Comparison of ENCODE assay signal across 15 cellular contexts in genomic region chr17:72173475-72174116, GRCh38. TPM values are rescaled to one million over a fixed set of nuclear protein-coding genes. Genes with fewer than 3 reads are reported as not detected.
DNase-seq lines count a peak whose midpoint lies in the region; ATAC-seq and TF ChIP-seq lines count a peak whose summit lies in the region.
"Had no signal": no experiment of that assay in that cellular context is flagged by ENCODE, and none has a peak within 500 bp of the region (broad histone marks: within the 10 kb centered on the region; RNA-seq: fewer than 3 reads in every experiment).

No MANE protein-coding gene starts in this region.

- H2AFZ ChIP-seq in SK-N-SH (ENCODE audit: low read depth), result no peak overlapping the region
- H2AFZ ChIP-seq: PC-9 had no signal

- TF ChIP-seq RAD21 in SK-N-SH (IDR thresholded peaks at IDR 0.05; ENCODE audit: low read length), result no peak

- H3K4me1 ChIP-seq in SK-N-SH (ENCODE audit: control insufficient read depth in 1 of 2, insufficient read depth in 2 of 2, low read depth in 1 of 2, low read length in 1 of 2) (peaks cover 3% of the 10 kb centered on the region in 2 experiments; a peak in 2 of 4 replicates), BE2C (peaks cover 8% of the 10 kb centered on the region; the same call in 1 of the 2 replicates)

- peak; percentile 25; the same call in 1 of the 3 replicates for ATAC-seq in SK-N-SH treated with all-trans-retinoic acid at 6 μM for 48 hours
- ATAC-seq: T-helper 17 cell had no signal

- CTCF ChIA-PET in SK-N-SH (lab: Yijun Ruan, JAX), result interaction anchor here (0.8 to 2.0 kb wide), 6 partner anchors 7 to 1407 kb away, joined by 3 to 5 read pairs (median 3); partner anchors contain the start of gene SOX9

- H3K9ac ChIP-seq in SK-N-SH, result no peak overlapping the region

- no peak overlapping the region for H3K27ac ChIP-seq in SK-N-SH (ENCODE audit: low read depth in 2 of 2, low read length in 1 of 2)
- no peak overlapping the region for H3K27ac ChIP-seq in coronary artery
- H3K27ac ChIP-seq: PC-9, thoracic aorta had no signal

- H3F3A ChIP-seq in SK-N-SH (replicated peaks; ENCODE audit: insufficient read depth), result no peaks in the 10 kb centered on the region

- DNase-seq in SK-N-SH, result no peak
- peak; percentile 56 for DNase-seq in NCI-H446 treated with DMSO at 0.1 percent for 48 hours (lab: John Stamatoyannopoulos, UW)
- DNase-seq in cerebellar cortex (ENCODE audit: low spot score), result peak; percentile 71
- DNase-seq in BE2C, result no peak
- no peak for DNase-seq in NCI-H187 treated with DMSO at 0.1 percent for 48 hours (lab: John Stamatoyannopoulos, UW)
- no peak for DNase-seq in coronary artery (ENCODE audit: low spot score)
- no peak for DNase-seq in SIG-M5 treated with dmso at 0.1 percent for 504 hours (lab: John Stamatoyannopoulos, UW; ENCODE audit: unreplicated experiment)
- DNase-seq: foreskin melanocyte, immature natural killer cell, MV-4-11, PC-9, T-helper 17 cell had no signal

- POLR2A ChIA-PET in SK-N-SH (lab: Yijun Ruan, JAX), result no interaction called here

- no peaks in the 10 kb centered on the region for H3K9me3 ChIP-seq in SK-N-SH
- H3K9me3 ChIP-seq in BE2C, result no peaks in the 10 kb centered on the region
- H3K9me3 ChIP-seq: A549, thoracic aorta had no signal

- 80% methylated on average over 9 of the region's 9 CpGs for WGBS in SK-N-SH (ENCODE audit: low lambda C conversion rate)

- H3K4me3 ChIP-seq in SK-N-SH (ENCODE audit: low read depth in 2 of 2, low read length in 1 of 2) (no peak overlapping the region), BE2C (ENCODE audit: low read depth, low read length) (no peak overlapping the region), coronary artery (no peak overlapping the region)
- H3K4me3 ChIP-seq: A549, PC-9, thoracic aorta had no signal

- TF ChIP-seq CTCF in SK-N-SH (IDR thresholded peaks at IDR 0.05) (no peak), BE2C (IDR thresholded peaks at IDR 0.05; ENCODE audit: low read depth, low read length) (no peak), coronary artery (IDR thresholded peaks at IDR 0.05) (no peak)

- H3K9me2 ChIP-seq in SK-N-SH, result no peaks in the 10 kb centered on the region

- no peak for TF ChIP-seq EP300 in SK-N-SH (IDR thresholded peaks at IDR 0.05; ENCODE audit: borderline replicate concordance in 1 of 2, low read depth in 1 of 2, low read length in 1 of 2)

- H3K4me2 ChIP-seq in SK-N-SH, result no peak overlapping the region
- H3K4me2 ChIP-seq: A549, PC-9 had no signal

- no peaks in the 10 kb centered on the region for H3K79me2 ChIP-seq in SK-N-SH (ENCODE audit: insufficient read depth)

- H4K20me1 ChIP-seq in SK-N-SH (ENCODE audit: insufficient read depth), result no peaks in the 10 kb centered on the region

- H3K27me3 ChIP-seq in SK-N-SH (ENCODE audit: insufficient read depth) (no peaks in the 10 kb centered on the region; the same call in 1 of the 2 replicates), BE2C (no peaks in the 10 kb centered on the region)

- no peaks in the 10 kb centered on the region for H3K36me3 ChIP-seq in SK-N-SH (replicated peaks in 1 of 2; ENCODE audit: control insufficient read depth in 1 of 2, insufficient read depth in 2 of 2, low read length in 1 of 2)
- H3K36me3 ChIP-seq in BE2C, result no peaks in the 10 kb centered on the region
- H3K36me3 ChIP-seq: thoracic aorta had no signal

TF ChIP-seq in SK-N-SH treated with all-trans-retinoic acid at 6 μM for 48 hours, 23 proteins besides CTCF, POLR2A, EP300 and RAD21 (continues in another document):
- TF ChIP-seq SNAI2 (CRISPR knock-in tag; IDR thresholded peaks at IDR 0.05) (no peak), ISL1 (CRISPR knock-in tag; IDR thresholded peaks at IDR 0.05) (no peak), BACH2 (CRISPR knock-in tag; IDR thresholded peaks at IDR 0.05; ENCODE audit: borderline replicate concordance) (no peak), ESRRG (CRISPR knock-in tag; IDR thresholded peaks at IDR 0.05) (no peak), ZNF565 (CRISPR knock-in tag; conservative IDR thresholded peaks at IDR 0.05; ENCODE audit: low read depth) (no peak), ARNTL (CRISPR knock-in tag; IDR thresholded peaks at IDR 0.05; ENCODE audit: borderline replicate concordance, low read depth) (no peak), ZC3H10 (CRISPR knock-in tag; IDR thresholded peaks at IDR 0.05) (no peak), TCF4 (CRISPR knock-in tag; IDR thresholded peaks at IDR 0.05; ENCODE audit: borderline replicate concordance) (no peak), PATZ1 (CRISPR knock-in tag; IDR thresholded peaks at IDR 0.05; ENCODE audit: borderline replicate concordance) (no peak)

TF ChIP-seq in SK-N-SH, 30 proteins besides CTCF, POLR2A, EP300 and RAD21:
- no peak for TF ChIP-seq YY1 (IDR thresholded peaks at IDR 0.05; ENCODE audit: low read depth)
- no peak for TF ChIP-seq TEAD4 (IDR thresholded peaks at IDR 0.05; ENCODE audit: borderline replicate concordance, insufficient read depth)
- no peak for TF ChIP-seq ZBTB33 (IDR thresholded peaks at IDR 0.05; ENCODE audit: borderline replicate concordance, low read depth)
- no peak for TF ChIP-seq RFX5 (IDR thresholded peaks at IDR 0.05; ENCODE audit: low read length)
- TF ChIP-seq TCF12 (IDR thresholded peaks at IDR 0.05), result no peak
- TF ChIP-seq POLR2AphosphoS5 (IDR thresholded peaks at IDR 0.05; ENCODE audit: low read depth, low read length), result no peak
- TF ChIP-seq EZH2phosphoT487 (IDR thresholded peaks at IDR 0.05; ENCODE audit: borderline replicate concordance, low read depth), result no peak
- TF ChIP-seq USF2 (IDR thresholded peaks at IDR 0.05; ENCODE audit: borderline replicate concordance, low read depth, low read length), result no peak
- TF ChIP-seq JUND (IDR thresholded peaks at IDR 0.05), result no peak
- TF ChIP-seq RXRA (IDR thresholded peaks at IDR 0.05; ENCODE audit: borderline replicate concordance, low read depth), result no peak
- TF ChIP-seq NFIC (IDR thresholded peaks at IDR 0.05; ENCODE audit: borderline replicate concordance), result no peak

RNA-seq across cellular contexts. Expression of gene SOX9, which starts 52.8 kb away (rescaled TPM):
- 20.2 and 35.3 TPM in 2 replicates for polyA plus RNA-seq in SK-N-SH (2012; rRNA removed)
- 22.4 and 23.4 TPM in 2 replicates for polyA plus RNA-seq in SK-N-SH (2012; cell fraction: cytosol; rRNA removed)
- 66.1 and 69.3 TPM in 2 replicates for polyA plus RNA-seq in SK-N-SH (2012; cell fraction: nucleus; rRNA removed)
- 3.7 TPM for polyA plus RNA-seq in BE2C (2012; ENCODE audit: insufficient read depth, insufficient read length, low read depth)
- polyA plus RNA-seq: immature natural killer cell had no signal

Comparison
In these comparisons a context has a peak if more than half of its experiments do, and no peak if none do; other contexts are left out.
1. DNase-seq: peak in NCI-H446 treated with DMSO at 0.1 percent for 48 hours (single experiment) and cerebellar cortex (single experiment); none in SK-N-SH (single experiment), BE2C (single experiment), NCI-H187 treated with DMSO at 0.1 percent for 48 hours (single experiment), coronary artery (single experiment) and SIG-M5 treated with dmso at 0.1 percent for 504 hours (single experiment).